In genomic region chr18:7722955-7723354, GRCh38 we compare ENCODE assay signal across 21 cellular contexts.
A peak's percentile ranks its signal among the peaks of the same experiment; 100 is the strongest.
DNase-seq lines count a peak whose midpoint lies in the region; ATAC-seq and TF ChIP-seq lines count a peak whose summit lies in the region.
"Had no signal": no experiment of that assay in that cellular context is flagged by ENCODE, and none has a peak within 500 bp of the region (broad histone marks: within the 10 kb centered on the region; RNA-seq: fewer than 3 reads in every experiment).

No MANE protein-coding gene starts in this region.

- H3K36me3 ChIP-seq in Caco-2 (ENCODE audit: control insufficient read depth, insufficient read depth, low read length), result no peaks in the 10 kb centered on the region
- H3K36me3 ChIP-seq in kidney epithelial cell (ENCODE audit: control insufficient read depth, insufficient read depth, low read length), result no peaks in the 10 kb centered on the region
- no peaks in the 10 kb centered on the region for H3K36me3 ChIP-seq in sigmoid colon
- H3K36me3 ChIP-seq: BE2C had no signal

- H3K27me3 ChIP-seq in Caco-2 (replicated peaks; ENCODE audit: control insufficient read depth, insufficient read depth, low read length), result no peaks in the 10 kb centered on the region
- H3K27me3 ChIP-seq in kidney epithelial cell (ENCODE audit: control insufficient read depth, insufficient read depth, low read length), result no peaks in the 10 kb centered on the region
- no peaks in the 10 kb centered on the region for H3K27me3 ChIP-seq in sigmoid colon
- H3K27me3 ChIP-seq: BE2C had no signal

- intact Hi-C loops in Caco-2 (cut with micrococcal nuclease; ENCODE audit: unreplicated experiment), result loop anchor here (5.0 kb wide), 1 partner anchor 76 kb away; no protein-coding TSS in a partner anchor
- intact Hi-C loops in sigmoid colon (cut with DNase I), result no loop called here

- BruUV-seq in Caco-2 (replicated peaks; lab: Mats Ljungman, UMichigan), result no TSS peak

- no peak for TF ChIP-seq CTCF in Caco-2 (IDR thresholded peaks at IDR 0.05; ENCODE audit: insufficient read depth in 1 of 2, low read depth in 1 of 2, low read length in 1 of 2, severe bottlenecking in 1 of 2, unreplicated experiment in 1 of 2)
- TF ChIP-seq CTCF in choroid plexus epithelial cell (conservative IDR thresholded peaks at IDR 0.05; ENCODE audit: low read depth, low read length), result peak; percentile 12
- TF ChIP-seq CTCF in kidney epithelial cell (IDR thresholded peaks at IDR 0.05; ENCODE audit: insufficient read depth, low read length, poor library complexity, severe bottlenecking), result peak; percentile 14
- no peak for TF ChIP-seq CTCF in nephron (IDR thresholded peaks at IDR 0.05; ENCODE audit: unreplicated experiment in 3 of 3)
- TF ChIP-seq CTCF in sigmoid colon (IDR thresholded peaks at IDR 0.05), result no peak

- 89 to 95% methylated on average over 3 of the region's 3 CpGs for WGBS in sigmoid colon, 2 donors

- H3K4me3 Mint-ChIP-seq in Caco-2 (ENCODE audit: unreplicated experiment) (no peak overlapping the region), nephron (no peak overlapping the region)
- H3K4me3 Mint-ChIP-seq: CD14-positive monocyte, H9 had no signal

- TF ChIP-seq POLR2A in sigmoid colon (IDR thresholded peaks at IDR 0.05), result no peak

- H3K27me3 Mint-ChIP-seq in Caco-2 (ENCODE audit: insufficient read depth, unreplicated experiment) (no peaks in the 10 kb centered on the region), nephron (ENCODE audit: low read depth) (no peaks in the 10 kb centered on the region)

- H3K4me1 ChIP-seq in Caco-2, result peaks cover 18% of the 10 kb centered on the region
- peaks cover 0 to 18% (median 11%) of the 10 kb centered on the region in 4 donors for H3K4me1 ChIP-seq in sigmoid colon
- H3K4me1 ChIP-seq: BE2C had no signal

- H3K9me3 Mint-ChIP-seq in Caco-2 (ENCODE audit: unreplicated experiment) (peaks cover 6% of the 10 kb centered on the region), nephron (no peaks in the 10 kb centered on the region)

- CTCF ChIA-PET in Caco-2 (lab: Charles Lee), result no interaction called here

- H3K9me3 ChIP-seq in Caco-2, result peaks cover 4% of the 10 kb centered on the region; the same call in 1 of the 2 replicates
- H3K9me3 ChIP-seq in sigmoid colon, result no peaks in the 10 kb centered on the region
- H3K9me3 ChIP-seq: BE2C had no signal

- POLR2A ChIA-PET in Caco-2 (lab: Charles Lee), result no interaction called here

- H3K27ac Mint-ChIP-seq in Caco-2 (ENCODE audit: unreplicated experiment), result peak overlapping the region; percentile 18
- peak overlapping the region in 2 of 3 experiments; percentile 5 to 76 for H3K27ac Mint-ChIP-seq in nephron
- H3K27ac Mint-ChIP-seq: CD14-positive monocyte had no signal

- H3K36me3 Mint-ChIP-seq in Caco-2 (ENCODE audit: insufficient read depth, unreplicated experiment), result peaks cover 12% of the 10 kb centered on the region
- H3K36me3 Mint-ChIP-seq in nephron (ENCODE audit: low read depth), result no peaks in the 10 kb centered on the region
- H3K36me3 Mint-ChIP-seq: CD14-positive monocyte had no signal

- no peak for TF ChIP-seq EP300 in sigmoid colon (IDR thresholded peaks at IDR 0.05)

- H3K4me3 ChIP-seq in Caco-2 (ENCODE audit: low read depth, low read length), result no peak overlapping the region
- H3K4me3 ChIP-seq in choroid plexus epithelial cell (ENCODE audit: low read depth, low read length), result no peak overlapping the region
- no peak overlapping the region for H3K4me3 ChIP-seq in kidney epithelial cell (ENCODE audit: low read depth, low read length)
- no peak overlapping the region for H3K4me3 ChIP-seq in sigmoid colon

- no peak overlapping the region for H3K27ac ChIP-seq in sigmoid colon
- H3K27ac ChIP-seq: 22Rv1, RWPE1 had no signal

- DNase-seq in Caco-2, result no peak
- peak; percentile 41 for DNase-seq in choroid plexus epithelial cell (ENCODE audit: low read depth)
- DNase-seq in kidney epithelial cell (ENCODE audit: low read depth), result peak; percentile 32
- DNase-seq in sigmoid colon, result no peak
- no peak for DNase-seq in SW 1271 (lab: John Stamatoyannopoulos, UW)
- DNase-seq: BE2C, NCI-H1092, NCI-H1417 treated with DMSO at 0.1 percent for 48 hours, NCI-H1694 treated with DMSO at 0.1 percent for 48 hours, NCI-H2081, NCI-H2227 treated with DMSO at 0.1 percent for 48 hours, NCI-H69, SHP77 had no signal

- ATAC-seq in HG02885 (IDR thresholded peaks at IDR 0.05; ENCODE audit: poor library complexity, unreplicated experiment) (no peak), HG03457 (IDR thresholded peaks at IDR 0.05; ENCODE audit: unreplicated experiment) (no peak)
- ATAC-seq: Panc1 had no signal

- H3K4me1 Mint-ChIP-seq in Caco-2 (ENCODE audit: low read depth, unreplicated experiment) (peaks cover 16% of the 10 kb centered on the region), nephron (peaks cover 14% of the 10 kb centered on the region)
- H3K4me1 Mint-ChIP-seq: CD14-positive monocyte had no signal

Comparison
In these comparisons a context has a peak if more than half of its experiments do, and no peak if none do; other contexts are left out.
1. DNase-seq: peak in choroid plexus epithelial cell (single experiment) and kidney epithelial cell (single experiment); none in Caco-2 (0 of 2), sigmoid colon (single experiment) and SW 1271 (0 of 2).
2. CTCF ChIP-seq: peak in choroid plexus epithelial cell (single experiment) and kidney epithelial cell (single experiment); none in Caco-2 (0 of 2), nephron (0 of 3) and sigmoid colon (0 of 4).